1 cellular context compared by ENCODE assay signal in genomic region chr6:25706314-25707014, GRCh38.
TF ChIP-seq lines count a peak whose summit lies in the region.

No MANE protein-coding gene starts in this region.

TF ChIP-seq in HepG2, 621 proteins besides CTCF, POLR2A, EP300 and RAD21 (continues in another document):
- TF ChIP-seq NONO (IDR thresholded peaks at IDR 0.05) = no peak
- TF ChIP-seq NONO (CRISPR knock-in tag; conservative IDR thresholded peaks at IDR 0.05) = no peak
- TF ChIP-seq PTBP1 (IDR thresholded peaks at IDR 0.05; ENCODE audit: low read depth, low read length, poor library complexity, severe bottlenecking) = no peak
- TF ChIP-seq TBX3 (IDR thresholded peaks at IDR 0.05; ENCODE audit: borderline replicate concordance) = no peak
- peak; percentile 85 for TF ChIP-seq CEBPG (CRISPR knock-in tag; IDR thresholded peaks at IDR 0.05)
- TF ChIP-seq POGZ (CRISPR knock-in tag; IDR thresholded peaks at IDR 0.05) = peak; percentile 34; the same call in 1 of the 2 replicates
- no peak for TF ChIP-seq HOXA5 (CRISPR knock-in tag; IDR thresholded peaks at IDR 0.05)
- TF ChIP-seq ZNF615 (CRISPR knock-in tag; IDR thresholded peaks at IDR 0.05; ENCODE audit: borderline replicate concordance) = no peak
- no peak for TF ChIP-seq REST (IDR thresholded peaks at IDR 0.05; ENCODE audit: borderline replicate concordance in 1 of 2, low read depth in 1 of 2, low read length in 2 of 2)
- no peak for TF ChIP-seq ZFP62 (CRISPR knock-in tag; IDR thresholded peaks at IDR 0.05)
- TF ChIP-seq XBP1 (CRISPR knock-in tag; IDR thresholded peaks at IDR 0.05) = no peak
- TF ChIP-seq ZNF761 (CRISPR knock-in tag; conservative IDR thresholded peaks at IDR 0.05) = no peak
- TF ChIP-seq KIAA2018 (CRISPR knock-in tag; IDR thresholded peaks at IDR 0.05; ENCODE audit: borderline replicate concordance) = no peak
- TF ChIP-seq ZNF782 (CRISPR knock-in tag; IDR thresholded peaks at IDR 0.05; ENCODE audit: borderline replicate concordance) = no peak
- TF ChIP-seq, protein P1, sequence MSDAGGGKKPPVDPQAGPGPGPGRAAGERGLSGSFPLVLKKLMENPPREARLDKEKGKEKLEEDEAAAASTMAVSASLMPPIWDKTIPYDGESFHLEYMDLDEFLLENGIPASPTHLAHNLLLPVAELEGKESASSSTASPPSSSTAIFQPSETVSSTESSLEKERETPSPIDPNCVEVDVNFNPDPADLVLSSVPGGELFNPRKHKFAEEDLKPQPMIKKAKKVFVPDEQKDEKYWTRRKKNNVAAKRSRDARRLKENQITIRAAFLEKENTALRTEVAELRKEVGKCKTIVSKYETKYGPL (CRISPR knock-in tag; IDR thresholded peaks at IDR 0.05) = peak; percentile 85; the same call in 1 of the 2 replicates
- no peak for TF ChIP-seq SMAD3 (CRISPR knock-in tag; IDR thresholded peaks at IDR 0.05)
- no peak for TF ChIP-seq GTF2F1 (IDR thresholded peaks at IDR 0.05; ENCODE audit: low read length)
- TF ChIP-seq HMGA1 (CRISPR knock-in tag; conservative IDR thresholded peaks at IDR 0.05) = no peak
- no peak for TF ChIP-seq BRF2 (CRISPR knock-in tag; IDR thresholded peaks at IDR 0.05)
- no peak for TF ChIP-seq SMAD1 (CRISPR knock-in tag; IDR thresholded peaks at IDR 0.05; ENCODE audit: borderline replicate concordance, low read depth)
- TF ChIP-seq JARID2 (CRISPR knock-in tag; IDR thresholded peaks at IDR 0.05; ENCODE audit: insufficient replicate concordance) = no peak
- no peak for TF ChIP-seq ETS1 (CRISPR knock-in tag; IDR thresholded peaks at IDR 0.05)
- TF ChIP-seq ZNF24 (IDR thresholded peaks at IDR 0.05) = no peak
- peak; percentile 58; the same call in 1 of the 2 replicates for TF ChIP-seq SALL1 (CRISPR knock-in tag; IDR thresholded peaks at IDR 0.05)
- no peak for TF ChIP-seq ZNF33A (CRISPR knock-in tag; IDR thresholded peaks at IDR 0.05; ENCODE audit: borderline replicate concordance)
- TF ChIP-seq CCDC6 (CRISPR knock-in tag; IDR thresholded peaks at IDR 0.05) = no peak
- no peak for TF ChIP-seq EHMT2 (IDR thresholded peaks at IDR 0.05; ENCODE audit: borderline replicate concordance, low read depth, low read length)
- no peak for TF ChIP-seq ARNTL (CRISPR knock-in tag; IDR thresholded peaks at IDR 0.05)
- no peak for TF ChIP-seq HCFC1 (IDR thresholded peaks at IDR 0.05; ENCODE audit: low read depth, low read length)
- 0 out of 2 replicates have a peak, but pooled peaks have one; percentile 28 for TF ChIP-seq BCL6 (CRISPR knock-in tag; IDR thresholded peaks at IDR 0.05)
- no peak for TF ChIP-seq ZBTB21 (CRISPR knock-in tag; IDR thresholded peaks at IDR 0.05)
- no peak for TF ChIP-seq FOXA1 (IDR thresholded peaks at IDR 0.05)
- TF ChIP-seq FOXA1 (CRISPR knock-in tag; IDR thresholded peaks at IDR 0.05) = no peak
- no peak for TF ChIP-seq ARID5B (CRISPR knock-in tag; IDR thresholded peaks at IDR 0.05)
- TF ChIP-seq SIN3B (IDR thresholded peaks at IDR 0.05; ENCODE audit: low read length) = no peak
- TF ChIP-seq, protein P2, sequence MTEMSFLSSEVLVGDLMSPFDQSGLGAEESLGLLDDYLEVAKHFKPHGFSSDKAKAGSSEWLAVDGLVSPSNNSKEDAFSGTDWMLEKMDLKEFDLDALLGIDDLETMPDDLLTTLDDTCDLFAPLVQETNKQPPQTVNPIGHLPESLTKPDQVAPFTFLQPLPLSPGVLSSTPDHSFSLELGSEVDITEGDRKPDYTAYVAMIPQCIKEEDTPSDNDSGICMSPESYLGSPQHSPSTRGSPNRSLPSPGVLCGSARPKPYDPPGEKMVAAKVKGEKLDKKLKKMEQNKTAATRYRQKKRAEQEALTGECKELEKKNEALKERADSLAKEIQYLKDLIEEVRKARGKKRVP (CRISPR knock-in tag; IDR thresholded peaks at IDR 0.05) = peak in 1 of 2 experiments; percentile 41; a peak in 1 of 4 replicates
- no peak for TF ChIP-seq KMT2B (CRISPR knock-in tag; IDR thresholded peaks at IDR 0.05)
- no peak for TF ChIP-seq NR2F2 (IDR thresholded peaks at IDR 0.05; ENCODE audit: borderline replicate concordance, low read depth)
- no peak for TF ChIP-seq ZBTB14 (CRISPR knock-in tag; IDR thresholded peaks at IDR 0.05)
- TF ChIP-seq HOXA9 (CRISPR knock-in tag; IDR thresholded peaks at IDR 0.05; ENCODE audit: borderline replicate concordance) = no peak
- 0 out of 2 replicates have a peak, but pooled peaks have one; percentile 25 for TF ChIP-seq IRF2 (CRISPR knock-in tag; IDR thresholded peaks at IDR 0.05)
